ENCODE assay signal across 8 cellular contexts in the genomic region with DNA sequence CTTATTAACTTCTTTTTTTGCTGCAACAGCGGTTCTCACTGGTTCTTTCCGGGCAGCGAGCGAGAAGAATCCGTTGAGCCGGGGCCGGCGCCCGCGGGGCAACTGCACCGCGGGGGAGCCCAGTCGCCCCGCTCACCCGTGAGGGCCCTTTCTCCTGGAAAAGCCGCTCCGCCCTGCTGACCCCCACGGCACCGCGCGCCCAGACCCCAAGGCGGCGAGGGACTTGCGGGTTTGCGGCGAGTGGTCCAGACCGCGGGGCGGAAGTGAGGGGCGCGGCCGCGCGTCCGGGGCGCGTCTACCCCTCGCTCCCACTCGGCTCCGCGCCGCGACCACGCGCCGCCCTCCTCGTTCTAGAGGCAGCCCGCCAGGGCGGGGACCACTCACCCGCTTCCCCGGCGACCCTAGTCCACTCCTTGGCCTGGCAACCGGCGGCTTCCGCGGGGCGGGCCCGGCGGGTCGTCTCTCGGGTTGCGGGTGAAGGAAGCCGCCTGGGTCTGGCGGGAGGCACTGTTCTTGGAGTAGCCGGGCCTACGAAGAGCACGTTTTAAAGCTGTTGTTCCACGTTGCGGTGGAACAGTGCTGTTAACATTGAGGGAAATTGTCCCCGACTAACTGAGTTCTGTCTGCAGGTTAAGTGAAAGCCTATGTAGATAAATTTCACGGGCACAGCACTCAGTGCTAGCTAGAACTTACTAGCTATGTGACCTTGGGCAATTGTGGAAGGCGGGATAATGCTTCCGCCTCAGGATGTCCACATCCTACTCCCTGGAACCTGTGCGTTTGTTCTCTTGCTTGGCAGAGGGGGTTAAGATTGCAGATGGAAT. TPM values are rescaled to one million over a fixed set of nuclear protein-coding genes. Genes with fewer than 3 reads are reported as not detected.
DNase-seq lines count a peak whose midpoint lies in the region; ATAC-seq and TF ChIP-seq lines count a peak whose summit lies in the region.

A gene with protein sequence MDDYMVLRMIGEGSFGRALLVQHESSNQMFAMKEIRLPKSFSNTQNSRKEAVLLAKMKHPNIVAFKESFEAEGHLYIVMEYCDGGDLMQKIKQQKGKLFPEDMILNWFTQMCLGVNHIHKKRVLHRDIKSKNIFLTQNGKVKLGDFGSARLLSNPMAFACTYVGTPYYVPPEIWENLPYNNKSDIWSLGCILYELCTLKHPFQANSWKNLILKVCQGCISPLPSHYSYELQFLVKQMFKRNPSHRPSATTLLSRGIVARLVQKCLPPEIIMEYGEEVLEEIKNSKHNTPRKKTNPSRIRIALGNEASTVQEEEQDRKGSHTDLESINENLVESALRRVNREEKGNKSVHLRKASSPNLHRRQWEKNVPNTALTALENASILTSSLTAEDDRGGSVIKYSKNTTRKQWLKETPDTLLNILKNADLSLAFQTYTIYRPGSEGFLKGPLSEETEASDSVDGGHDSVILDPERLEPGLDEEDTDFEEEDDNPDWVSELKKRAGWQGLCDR (minus strand): TSS at position 439 of the 824 bp plus-strand sequence. CDS start 3,406 bp downstream, outside the sequence.

- H3K9me3 Mint-ChIP-seq in activated naive CD8-positive, alpha-beta T cell treated with anti-CD3 and anti-CD28 coated beads, Interleukin-2, amount 10 ng/mL, durations not matched to agents 7 days and 5 days: no peaks in the 10 kb centered on the region

- H3K27me3 ChIP-seq in Karpas-422 (ENCODE audit: low read length) (no peaks in the 10 kb centered on the region), ovary (no peaks in the 10 kb centered on the region), thymus (ENCODE audit: control insufficient read depth, insufficient read depth) (no peaks in the 10 kb centered on the region)

- WGBS in ovary, 3 donors: 1 to 5% (median 1%) methylated on average over 29 to 74 of the region's 74 CpGs
- 5% methylated on average over 74 of the region's 74 CpGs for WGBS in thymus

- ATAC-seq in GM21737 (IDR thresholded peaks at IDR 0.05; ENCODE audit: unreplicated experiment) (peak; percentile 64), Right ventricle myocardium superior (ENCODE audit: poor library complexity) (peak; percentile 96)
- peak; percentile 75 for ATAC-seq in activated naive CD8-positive, alpha-beta T cell treated with anti-CD3 and anti-CD28 coated beads, Interleukin-2, amount 10 ng/mL, durations not matched to agents 7 days and 5 days (ENCODE audit: low read depth)

- TF ChIP-seq CTCF in ovary (IDR thresholded peaks at IDR 0.05): no peak

- POLR2A ChIA-PET in activated naive CD8-positive, alpha-beta T cell treated with anti-CD3 and anti-CD28 coated beads, Interleukin-2, amount 10 ng/mL, durations not matched to agents 7 days and 5 days (lab: Charles Lee): interaction anchor here (1.6 kb wide), 1 partner anchor 17 kb away, joined by 3 read pairs; no protein-coding TSS in a partner anchor

- no peaks in the 10 kb centered on the region for H4K20me1 ChIP-seq in Karpas-422 (ENCODE audit: insufficient read depth, low read depth, low read length)

- no peaks in the 10 kb centered on the region for H3K36me3 ChIP-seq in Karpas-422 (ENCODE audit: insufficient read depth, low read length)
- no peaks in the 10 kb centered on the region for H3K36me3 ChIP-seq in ovary
- no peaks in the 10 kb centered on the region for H3K36me3 ChIP-seq in thymus (ENCODE audit: control insufficient read depth, insufficient read depth)

- TF ChIP-seq POLR2A in ovary (IDR thresholded peaks at IDR 0.05): no peak

- H3K9ac ChIP-seq in Karpas-422 (ENCODE audit: low read length): peak within 1 kb of the TSS; percentile 80

- H3K27ac Mint-ChIP-seq in activated naive CD8-positive, alpha-beta T cell treated with anti-CD3 and anti-CD28 coated beads, Interleukin-2, amount 10 ng/mL, durations not matched to agents 7 days and 5 days: peak within 1 kb of the TSS; percentile 6

- peak within 1 kb of the TSS; percentile 87 for H2AFZ ChIP-seq in Karpas-422 (ENCODE audit: low read length)

- no peaks in the 10 kb centered on the region for H3K36me3 Mint-ChIP-seq in activated naive CD8-positive, alpha-beta T cell treated with anti-CD3 and anti-CD28 coated beads, Interleukin-2, amount 10 ng/mL, durations not matched to agents 7 days and 5 days

- peaks cover 24% of the 10 kb centered on the region for H3K27me3 Mint-ChIP-seq in activated naive CD8-positive, alpha-beta T cell treated with anti-CD3 and anti-CD28 coated beads, Interleukin-2, amount 10 ng/mL, durations not matched to agents 7 days and 5 days

- H3K9me2 ChIP-seq in Karpas-422 (replicated peaks; ENCODE audit: insufficient read depth, low read length): no peaks in the 10 kb centered on the region

- peaks cover 23% of the 10 kb centered on the region for H3K4me1 Mint-ChIP-seq in activated naive CD8-positive, alpha-beta T cell treated with anti-CD3 and anti-CD28 coated beads, Interleukin-2, amount 10 ng/mL, durations not matched to agents 7 days and 5 days

- H3K9me3 ChIP-seq in Karpas-422 (ENCODE audit: low read length) (no peaks in the 10 kb centered on the region), ovary (no peaks in the 10 kb centered on the region), thymus (ENCODE audit: control insufficient read depth) (no peaks in the 10 kb centered on the region)

- H3K27ac ChIP-seq in Karpas-422 (ENCODE audit: low read length) (peak within 1 kb of the TSS; percentile 26; the same call in 1 of the 2 replicates), ovary (peak within 1 kb of the TSS; percentile 57 to 72), thymus (ENCODE audit: low read depth) (peak within 1 kb of the TSS; percentile 32)

- DNase-seq in Daoy (ENCODE audit: low read depth) (peak; percentile 57), Karpas-422 (peak; percentile 85), SKM-1 (lab: John Stamatoyannopoulos, UW; ENCODE audit: unreplicated experiment) (peak; percentile 67), Right ventricle myocardium superior (peak; percentile 84), ovary (peak; percentile 65 to 81 (median 70))
- DNase-seq in activated naive CD8-positive, alpha-beta T cell treated with anti-CD3 and anti-CD28 coated beads, Interleukin-2, amount 10 ng/mL, durations not matched to agents 7 days and 5 days: peak; percentile 77

- H3K79me2 ChIP-seq in Karpas-422 (ENCODE audit: low read length): peaks cover 16% of the 10 kb centered on the region; the same call in 1 of the 2 replicates

- H3K4me3 ChIP-seq in Karpas-422 (ENCODE audit: low read length) (peak within 1 kb of the TSS; percentile 78), ovary (peak within 1 kb of the TSS; percentile 97), thymus (ENCODE audit: low read length) (peak within 1 kb of the TSS; percentile 70)

- intact Hi-C loops in Right ventricle myocardium superior (cut with DNase I): no loop called here
- intact Hi-C loops in ovary (cut with DNase I): no loop called here

- TF ChIP-seq EP300 in ovary (IDR thresholded peaks at IDR 0.05): no peak

- H3K4me2 ChIP-seq in Karpas-422 (ENCODE audit: low read depth, low read length, poor library complexity, severe bottlenecking): peak within 1 kb of the TSS; percentile 66

- peak within 1 kb of the TSS; percentile 80 for H3K4me3 Mint-ChIP-seq in activated naive CD8-positive, alpha-beta T cell treated with anti-CD3 and anti-CD28 coated beads, Interleukin-2, amount 10 ng/mL, durations not matched to agents 7 days and 5 days

- H3K4me1 ChIP-seq in Karpas-422 (ENCODE audit: low read length) (peaks cover 20% of the 10 kb centered on the region), ovary (ENCODE audit: insufficient read depth) (peaks cover 6% of the 10 kb centered on the region), thymus (ENCODE audit: control insufficient read depth, insufficient read depth, low read length) (peaks cover 4% of the 10 kb centered on the region)

RNA-seq across cellular contexts. Expression of the gene that starts here (rescaled TPM):
- 17.1 and 17.8 TPM in 2 replicates for total RNA-seq in Daoy (2014; rRNA removed; shearing (Covaris generic))
- total RNA-seq in Karpas-422 (2014; rRNA removed; shearing (Covaris generic); ENCODE audit: low replicate concordance): 26.5 and 33.1 TPM in 2 replicates
- total RNA-seq in activated naive CD8-positive, alpha-beta T cell treated with anti-CD3 and anti-CD28 coated beads, Interleukin-2, amount 10 ng/mL, durations not matched to agents 7 days and 5 days: 1 to 10 TPM; 2.1 TPM
- total RNA-seq in Right ventricle myocardium superior (3.4 TPM), ovary (10 to 100 TPM in 5 of 7 donors, 1 to 10 TPM in 2; 7.1 to 15.8 (median 11.3) TPM)
- polyA plus RNA-seq in ovary (10 to 100 TPM; 14.8 to 17.4 TPM), thymus (41.9 TPM)

Comparison
In these comparisons a context has a peak if more than half of its experiments do, and no peak if none do; other contexts are left out.
1. Peak in every context shown above with its lines: DNase-seq, ATAC-seq, H3K4me3 ChIP-seq and H3K27ac ChIP-seq.